Comparison of ENCODE assay signal across 9 cellular contexts in genomic region chr4:38306482-38307071, GRCh38.
DNase-seq lines count a peak whose midpoint lies in the region; ATAC-seq and TF ChIP-seq lines count a peak whose summit lies in the region.
"Had no signal": no experiment of that assay in that cellular context is flagged by ENCODE, and none has a peak within 500 bp of the region (broad histone marks: within the 10 kb centered on the region; RNA-seq: fewer than 3 reads in every experiment).

No MANE protein-coding gene starts in this region.

- TF ChIP-seq POLR2A in esophagus squamous epithelium (IDR thresholded peaks at IDR 0.05): no peak

- WGBS in esophagus squamous epithelium, 2 donors: 13 to 18% methylated on average over 3 of the region's 3 CpGs

- peak in 4 of 5 donors; percentile 17 to 41 (median 22) for DNase-seq in CD4-positive, alpha-beta memory T cell
- DNase-seq in activated T-helper 2 cell treated with anti-CD3 and anti-CD28 coated beads, Interferon-gamma antibody, Interleukin-2, Interleukin-4, amounts not matched to agents 10 μg/mL and 5 μg/mL and 100 μg/mL, durations not matched to agents 14 hours and 24 hours and 36 hours (ENCODE audit: low spot score): peak; percentile 23
- no peak for DNase-seq in brain microvascular endothelial cell
- no peak for DNase-seq in COR-L47 (lab: John Stamatoyannopoulos, UW)
- DNase-seq in esophagus squamous epithelium (lab: John Stamatoyannopoulos, UW): no peak
- no peak for DNase-seq in retina
- DNase-seq: NCI-H1417 had no signal

- peaks cover 0 to 12% (median 5%) of the 10 kb centered on the region in 8 donors for H3K9me3 Mint-ChIP-seq in CD4-positive, alpha-beta memory T cell
- peaks cover 28% of the 10 kb centered on the region for H3K9me3 Mint-ChIP-seq in activated T-helper 2 cell treated with anti-CD3 and anti-CD28 coated beads, Interferon-gamma antibody, Interleukin-2, Interleukin-4, amounts not matched to agents 10 μg/mL and 5 μg/mL and 100 μg/mL, durations not matched to agents 14 hours and 24 hours and 36 hours

- H3K36me3 Mint-ChIP-seq in CD4-positive, alpha-beta memory T cell: peaks cover 0 to 2% of the 10 kb centered on the region in 2 donors
- H3K36me3 Mint-ChIP-seq in activated T-helper 2 cell treated with anti-CD3 and anti-CD28 coated beads, Interferon-gamma antibody, Interleukin-2, Interleukin-4, amounts not matched to agents 10 μg/mL and 5 μg/mL and 100 μg/mL, durations not matched to agents 14 hours and 24 hours and 36 hours (ENCODE audit: low read depth): peaks cover 12% of the 10 kb centered on the region

- in situ Hi-C loops in brain microvascular endothelial cell (cut with HindIII; ENCODE audit: low pct_ligation_motif_present, low sequenced_read_pairs): loop anchor here (25.0 kb wide), 1 partner anchor 244 kb away; no protein-coding TSS in a partner anchor

- H3K4me3 ChIP-seq in CD4-positive, alpha-beta memory T cell (ENCODE audit: low read length in 2 of 2): no peak overlapping the region
- H3K4me3 ChIP-seq in brain microvascular endothelial cell (ENCODE audit: low read depth, low read length) (no peak overlapping the region), esophagus squamous epithelium (no peak overlapping the region)

- H3K36me3 ChIP-seq in CD4-positive, alpha-beta memory T cell (ENCODE audit: insufficient read depth, low read length): no peaks in the 10 kb centered on the region
- H3K36me3 ChIP-seq in brain microvascular endothelial cell (replicated peaks) (no peaks in the 10 kb centered on the region), esophagus squamous epithelium (no peaks in the 10 kb centered on the region)

- H3K4me1 ChIP-seq in CD4-positive, alpha-beta memory T cell (ENCODE audit: insufficient read depth, low read length): peaks cover 48% of the 10 kb centered on the region
- H3K4me1 ChIP-seq in esophagus squamous epithelium: no peaks in the 10 kb centered on the region

- POLR2A ChIA-PET in CD4-positive, alpha-beta memory T cell (lab: Charles Lee; ENCODE audit: partially characterized antibody): interaction anchor here (1.4 kb wide), 1 partner anchor 346 kb away, joined by 3 read pairs; no protein-coding TSS in a partner anchor

- peak overlapping the region in 5 of 8 donors; percentile 10 to 69 (median 51) for H3K4me3 Mint-ChIP-seq in CD4-positive, alpha-beta memory T cell
- H3K4me3 Mint-ChIP-seq in activated T-helper 2 cell treated with anti-CD3 and anti-CD28 coated beads, Interferon-gamma antibody, Interleukin-2, Interleukin-4, amounts not matched to agents 10 μg/mL and 5 μg/mL and 100 μg/mL, durations not matched to agents 14 hours and 24 hours and 36 hours (ENCODE audit: low read depth): peak overlapping the region; percentile 2

- intact Hi-C loops in CD4-positive, alpha-beta memory T cell (cut with micrococcal nuclease): no loop called here
- intact Hi-C loops in activated T-helper 2 cell treated with anti-CD3 and anti-CD28 coated beads, Interferon-gamma antibody, Interleukin-2, Interleukin-4, amounts not matched to agents 10 μg/mL and 5 μg/mL and 100 μg/mL, durations not matched to agents 14 hours and 24 hours and 36 hours (cut with micrococcal nuclease): loop anchor here (1.0 to 5.0 kb wide), 6 partner anchors 28 to 426 kb away; partner anchors contain the start of gene TBC1D1
- intact Hi-C loops in esophagus squamous epithelium (cut with DNase I): no loop called here

- peaks cover 35 to 54% (median 44%) of the 10 kb centered on the region in 4 donors for H3K4me1 Mint-ChIP-seq in CD4-positive, alpha-beta memory T cell
- H3K4me1 Mint-ChIP-seq in activated T-helper 2 cell treated with anti-CD3 and anti-CD28 coated beads, Interferon-gamma antibody, Interleukin-2, Interleukin-4, amounts not matched to agents 10 μg/mL and 5 μg/mL and 100 μg/mL, durations not matched to agents 14 hours and 24 hours and 36 hours (ENCODE audit: low read depth): peaks cover 52% of the 10 kb centered on the region

- CTCF ChIA-PET in CD4-positive, alpha-beta memory T cell (lab: Charles Lee; ENCODE audit: partially characterized antibody): interaction anchor here (1.3 to 3.2 kb wide), 4 partner anchors 12 to 369 kb away, joined by 3 to 15 read pairs (median 4); no protein-coding TSS in a partner anchor

- no peaks in the 10 kb centered on the region for H3K9me3 ChIP-seq in CD4-positive, alpha-beta memory T cell (ENCODE audit: control insufficient read depth in 1 of 2, low read length in 2 of 2)
- H3K9me3 ChIP-seq in esophagus squamous epithelium: peaks cover 0 to 11% (median 4%) of the 10 kb centered on the region in 3 donors

- H3K27ac ChIP-seq in CD4-positive, alpha-beta memory T cell (ENCODE audit: low read depth, low read length): no peak overlapping the region
- H3K27ac ChIP-seq in brain microvascular endothelial cell (no peak overlapping the region), esophagus squamous epithelium (no peak overlapping the region)

- ATAC-seq in GM19043 (IDR thresholded peaks at IDR 0.05; ENCODE audit: low read depth, unreplicated experiment) (peak; percentile 50), HG03045 (IDR thresholded peaks at IDR 0.05; ENCODE audit: unreplicated experiment) (peak; percentile 38)

- TF ChIP-seq CTCF in brain microvascular endothelial cell (IDR thresholded peaks at IDR 0.05; ENCODE audit: low read depth, low read length, missing control alignments) (no peak), esophagus squamous epithelium (IDR thresholded peaks at IDR 0.05) (no peak)

- no peaks in the 10 kb centered on the region for H3K27me3 Mint-ChIP-seq in CD4-positive, alpha-beta memory T cell
- peaks cover 10% of the 10 kb centered on the region for H3K27me3 Mint-ChIP-seq in activated T-helper 2 cell treated with anti-CD3 and anti-CD28 coated beads, Interferon-gamma antibody, Interleukin-2, Interleukin-4, amounts not matched to agents 10 μg/mL and 5 μg/mL and 100 μg/mL, durations not matched to agents 14 hours and 24 hours and 36 hours (ENCODE audit: low read depth)

- peak overlapping the region; percentile 14 to 76 (median 47) for H3K27ac Mint-ChIP-seq in CD4-positive, alpha-beta memory T cell
- peak overlapping the region; percentile 52 for H3K27ac Mint-ChIP-seq in activated T-helper 2 cell treated with anti-CD3 and anti-CD28 coated beads, Interferon-gamma antibody, Interleukin-2, Interleukin-4, amounts not matched to agents 10 μg/mL and 5 μg/mL and 100 μg/mL, durations not matched to agents 14 hours and 24 hours and 36 hours

- H3K27me3 ChIP-seq in CD4-positive, alpha-beta memory T cell (ENCODE audit: insufficient read depth, low read length): no peaks in the 10 kb centered on the region
- H3K27me3 ChIP-seq in brain microvascular endothelial cell (replicated peaks): no peaks in the 10 kb centered on the region
- H3K27me3 ChIP-seq in esophagus squamous epithelium: no peaks in the 10 kb centered on the region

Comparison
In these comparisons a context has a peak if more than half of its experiments do, and no peak if none do; other contexts are left out.
1. DNase-seq: peak in CD4-positive, alpha-beta memory T cell (4 of 5) and activated T-helper 2 cell treated with anti-CD3 and anti-CD28 coated beads, Interferon-gamma antibody, Interleukin-2, Interleukin-4, amounts not matched to agents 10 μg/mL and 5 μg/mL and 100 μg/mL, durations not matched to agents 14 hours and 24 hours and 36 hours (single experiment); none in brain microvascular endothelial cell (single experiment), COR-L47 (single experiment), esophagus squamous epithelium (single experiment) and retina (single experiment).